In the genomic region with DNA sequence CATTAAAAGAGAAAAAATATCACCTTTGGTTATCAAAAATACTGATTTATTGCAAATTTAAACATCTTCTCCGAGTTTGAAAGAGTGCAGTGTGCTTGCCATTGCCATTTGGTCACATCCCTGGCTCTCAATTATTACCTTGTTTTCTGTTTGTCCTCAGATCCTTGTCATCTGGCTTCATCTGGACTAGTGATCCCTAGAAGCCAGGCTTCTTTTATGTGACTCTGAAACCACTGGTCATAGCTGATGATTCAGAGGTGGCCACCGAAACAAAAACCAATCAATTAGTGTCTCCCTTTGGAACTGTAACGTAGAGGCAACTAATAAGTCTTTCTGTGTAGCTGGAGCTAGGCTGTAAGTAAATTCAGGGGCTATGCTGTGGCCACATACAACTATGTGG, we compare ENCODE assay signal across 22 cellular contexts.
"Had no signal": no experiment of that assay in that cellular context is flagged by ENCODE, and none has a peak within 500 bp of the region (broad histone marks: within the 10 kb centered on the region; RNA-seq: fewer than 3 reads in every experiment).

No MANE protein-coding gene starts in this region.

- H3K9me3 ChIP-seq: body of pancreas, esophagus squamous epithelium, left ventricle myocardium inferior, pancreas, psoas muscle, testis, transverse colon had no signal

- H3K27ac ChIP-seq: body of pancreas, epithelial cell of prostate, esophagus squamous epithelium, left ventricle myocardium inferior, pancreas, psoas muscle, testis, transverse colon had no signal

- H3K27me3 ChIP-seq: body of pancreas, esophagus squamous epithelium, testis, transverse colon had no signal

- H3K36me3 ChIP-seq: esophagus squamous epithelium, left ventricle myocardium inferior, pancreas, transverse colon had no signal

- H3K4me3 ChIP-seq: body of pancreas, esophagus squamous epithelium, left ventricle myocardium inferior, pancreas, psoas muscle, testis, transverse colon had no signal

- H3K4me1 ChIP-seq: body of pancreas, esophagus squamous epithelium, left ventricle myocardium inferior, pancreas, psoas muscle, testis, transverse colon had no signal

- DNase-seq: activated CD4-positive, alpha-beta T cell treated with anti-CD3 and anti-CD28 coated beads for 48 hours; activated CD4-positive, alpha-beta T cell treated with anti-CD3 and anti-CD28 coated beads, Interleukin-2, amount 50 U/mL, for 48 hours; activated CD8-positive, alpha-beta memory T cell treated with anti-CD3 and anti-CD28 coated beads for 24 hours; activated effector memory CD4-positive, alpha-beta T cell treated with Interleukin-2 at 50 U/mL for 16 hours; activated naive CD4-positive, alpha-beta T cell treated with Interleukin-2 at 50 U/mL for 16 hours; anterior cingulate cortex; body of pancreas; dermis blood vessel endothelial cell; effector CD4-positive, alpha-beta T cell; esophagus squamous epithelium; foreskin melanocyte; left ventricle myocardium inferior; naive thymus-derived CD4-positive, alpha-beta T cell; nucleus accumbens; pancreas; psoas muscle; stimulated activated naive CD4-positive, alpha-beta T cell; T-helper 1 cell; testis; transverse colon had no signal

- ATAC-seq: activated CD4-positive, CD25-positive, alpha-beta regulatory T cell treated with anti-CD3 and anti-CD28 coated beads, Interleukin-2, amount 50 U/mL, for 24 hours; body of pancreas; naive thymus-derived CD4-positive, alpha-beta T cell; pancreas; psoas muscle had no signal
